In genomic region chr16:79679334-79679733, GRCh38 we compare ENCODE assay signal across 9 cellular contexts.
"Had no signal": no experiment of that assay in that cellular context is flagged by ENCODE, and none has a peak within 500 bp of the region (broad histone marks: within the 10 kb centered on the region; RNA-seq: fewer than 3 reads in every experiment).

No MANE protein-coding gene starts in this region.

- DNase-seq: GM23248, GOT3, H7, IMR-90, KBM-7 had no signal

- H3K4me1 ChIP-seq: HAP-1 had no signal

- H3K4me3 ChIP-seq: GM23248, HAP-1 had no signal

- H3K27ac ChIP-seq: GM23248, HL-60, KMS-11 had no signal

- H3K36me3 ChIP-seq: HAP-1 had no signal

- H3K4me2 ChIP-seq: KMS-11 had no signal

- ATAC-seq: HCT116 had no signal

- H2AFZ ChIP-seq: GM23248 had no signal

- H3K9ac ChIP-seq: GM23248, KMS-11 had no signal

- H3K9me3 ChIP-seq: HAP-1 had no signal
